ENCODE assay signal across 21 cellular contexts in the genomic region with DNA sequence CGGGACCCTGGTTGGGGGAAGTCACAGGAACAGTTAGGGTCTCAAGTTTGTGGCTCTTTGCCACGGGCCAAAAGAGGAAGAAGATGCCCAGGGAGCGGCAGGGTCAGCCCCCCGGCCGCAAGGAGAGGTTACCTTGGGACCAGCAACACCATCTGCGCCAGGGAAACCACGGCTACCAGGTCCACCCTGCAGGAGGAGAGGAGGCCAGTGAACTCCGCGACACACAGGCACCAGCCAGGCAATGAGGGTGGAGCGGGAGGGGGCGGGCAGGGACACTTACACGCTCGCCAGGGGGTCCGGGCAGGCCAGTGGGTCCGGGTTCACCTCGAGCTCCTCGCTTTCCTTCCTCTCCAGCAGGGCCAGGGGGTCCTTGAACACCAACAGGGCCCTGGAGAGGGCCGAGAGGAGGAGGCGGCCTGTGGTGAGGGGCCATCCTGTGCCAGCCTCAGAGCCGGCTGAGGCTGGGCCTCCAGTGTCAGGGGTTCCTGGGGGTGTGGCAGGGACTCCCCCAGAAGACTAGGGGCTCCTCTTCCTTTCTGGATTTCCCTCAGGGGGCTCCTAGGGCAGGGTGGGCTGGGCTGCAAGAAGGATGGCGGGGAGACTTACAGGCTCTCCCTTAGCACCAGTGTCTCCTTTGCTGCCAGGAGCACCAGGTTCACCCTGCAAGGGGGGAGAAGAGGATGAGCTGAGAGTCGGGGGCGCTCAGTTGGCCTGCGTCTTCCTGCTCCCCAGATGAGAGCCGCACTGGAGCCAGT. TPM values are rescaled to one million over a fixed set of nuclear protein-coding genes. Genes with fewer than 3 reads are reported as not detected.
DNase-seq lines count a peak whose midpoint lies in the region; ATAC-seq and TF ChIP-seq lines count a peak whose summit lies in the region.
"Had no signal": no experiment of that assay in that cellular context is flagged by ENCODE, and none has a peak within 500 bp of the region (broad histone marks: within the 10 kb centered on the region; RNA-seq: fewer than 3 reads in every experiment).

No MANE protein-coding gene starts in this region.

- WGBS in right cardiac atrium: 69% methylated on average over 25 of the region's 25 CpGs
- WGBS in sigmoid colon, 2 donors: 84 to 89% methylated on average over 25 of the region's 25 CpGs

- TF ChIP-seq EP300 in sigmoid colon (IDR thresholded peaks at IDR 0.05): no peak

- H3K4me3 ChIP-seq in right cardiac atrium (ENCODE audit: low read length): no peak overlapping the region
- H3K4me3 ChIP-seq in fibroblast of the aortic adventitia (ENCODE audit: low read depth, low read length): peak overlapping the region; percentile 73
- no peak overlapping the region for H3K4me3 ChIP-seq in sigmoid colon
- H3K4me3 ChIP-seq: MG63, spleen, upper lobe of left lung had no signal

- H3K27me3 ChIP-seq in right cardiac atrium (ENCODE audit: control insufficient read depth, insufficient read depth) (no peaks in the 10 kb centered on the region), sigmoid colon (no peaks in the 10 kb centered on the region)
- H3K27me3 ChIP-seq: MG63, upper lobe of left lung had no signal

- TF ChIP-seq CTCF in fibroblast of the aortic adventitia (IDR thresholded peaks at IDR 0.05; ENCODE audit: insufficient read depth, low read length) (no peak), sigmoid colon (IDR thresholded peaks at IDR 0.05) (no peak)

- no peak for TF ChIP-seq POLR2A in sigmoid colon (IDR thresholded peaks at IDR 0.05)

- DNase-seq in right cardiac atrium (peak in 2 of 3 donors; percentile 28 to 56), cardiac septum (ENCODE audit: low spot score) (no peak), fibroblast of the aortic adventitia (ENCODE audit: low read depth) (peak; percentile 40), sigmoid colon (no peak), COLO668 (lab: John Stamatoyannopoulos, UW; ENCODE audit: unreplicated experiment) (no peak), putamen (ENCODE audit: low spot score) (no peak), cerebellar cortex (ENCODE audit: low spot score) (no peak), left colon (no peak)
- DNase-seq: activated CD4-positive, alpha-beta memory T cell treated with anti-CD3 and anti-CD28 coated beads for 36 hours; activated naive CD4-positive, alpha-beta T cell treated with anti-CD3 and anti-CD28 coated beads, Interleukin-2, amount 50 U/mL, for 16 hours; activated T-cell treated with anti-CD3 and anti-CD28 coated beads, Interleukin-2, amount 50 U/mL, for 1 hour; effector CD4-positive, alpha-beta T cell; MG63; NCI-H187 treated with DMSO at 0.1 percent for 48 hours; NCI-H510A; occipital lobe; SHP77; spleen had no signal

- intact Hi-C loops in right cardiac atrium (cut with DNase I) (loop anchor here in 1 of 4 donors (10.0 kb wide), 1 partner anchor 60 kb away; the partner anchor contains the start of gene SAMD14), cardiac septum (cut with DNase I) (no loop called here), sigmoid colon (cut with DNase I) (no loop called here), left colon (cut with DNase I, micrococcal nuclease) (no loop called here)

- no peaks in the 10 kb centered on the region for H3K9me3 ChIP-seq in right cardiac atrium (ENCODE audit: control insufficient read depth, low read length)
- H3K9me3 ChIP-seq in sigmoid colon: no peaks in the 10 kb centered on the region
- H3K9me3 ChIP-seq: MG63, spleen, upper lobe of left lung had no signal

- H3K36me3 ChIP-seq in sigmoid colon: peaks cover 87 to 100% (median 90%) of the 10 kb centered on the region in 4 donors

- H3K27ac ChIP-seq in right cardiac atrium (ENCODE audit: low read length) (no peak overlapping the region), sigmoid colon (peak overlapping the region; percentile 24 to 99 (median 96))
- H3K27ac ChIP-seq: spleen, VCaP had no signal

- no peak for ATAC-seq in right cardiac atrium
- no peak for ATAC-seq in left colon
- ATAC-seq: stimulated activated memory B cell treated with anti-CD40 and anti-IgM and Interleukin-4, amounts not matched to agents 10 μg/mL and 1 μg/mL and 100 μg/mL, for 72 hours had no signal

- H3K4me1 ChIP-seq in right cardiac atrium (ENCODE audit: control insufficient read depth, insufficient read depth, low read length) (no peaks in the 10 kb centered on the region), sigmoid colon (peaks cover 0 to 97% (median 70%) of the 10 kb centered on the region in 4 donors)

RNA-seq across cellular contexts. Expression of gene COL1A1, which starts 6.8 kb away (rescaled TPM):
- total RNA-seq in right cardiac atrium (100 to 1,000 TPM in 1 of 4 donors, 10 to 100 TPM in 3; 58.4 to 138 (median 74.3) TPM), cardiac septum (142 TPM), fibroblast of the aortic adventitia (ENCODE audit: low replicate concordance) (2,633 and 16,513 TPM in 2 replicates), sigmoid colon (100 to 1,000 TPM in 1 of 4 donors, 10 to 100 TPM in 3; 43.6 to 459 (median 71.4) TPM), left colon (10 to 100 TPM; 33.5 to 91.9 TPM)
- polyA plus RNA-seq in right cardiac atrium (24.8 TPM), sigmoid colon (10 to 100 TPM in 2 of 3 donors, 1 to 10 TPM in 1; 7.8 to 96.7 (median 10.2) TPM)

RNA-seq across cellular contexts. Expression of gene SGCA, which starts 28.8 kb away (rescaled TPM):
- total RNA-seq in right cardiac atrium (100 to 1,000 TPM; 127 to 150 (median 133) TPM), cardiac septum (159 TPM), fibroblast of the aortic adventitia (ENCODE audit: low replicate concordance) (0.65 and 0.90 TPM in 2 replicates), sigmoid colon (10 to 100 TPM; 27.3 to 80.1 (median 56.1) TPM), left colon (1 to 10 TPM in 1 of 2 donors, under 1 TPM in 1; 0.31 to 4.7 TPM)
- polyA plus RNA-seq in right cardiac atrium (156 TPM), sigmoid colon (1 to 10 TPM; 2.5 to 7.2 (median 4.6) TPM)
- total RNA-seq: occipital lobe had no signal

RNA-seq across cellular contexts. Expression of gene PPP1R9B, which starts 44.1 kb away (rescaled TPM):
- total RNA-seq in right cardiac atrium: 10 to 100 TPM; 33.2 to 40.7 (median 36.1) TPM
- 26.5 TPM for polyA plus RNA-seq in right cardiac atrium
- 46.1 TPM for total RNA-seq in cardiac septum
- total RNA-seq in fibroblast of the aortic adventitia (ENCODE audit: low replicate concordance): 59.3 and 85.4 TPM in 2 replicates
- 10 to 100 TPM; 15.3 to 18.8 (median 16.8) TPM for total RNA-seq in sigmoid colon
- polyA plus RNA-seq in sigmoid colon: 10 to 100 TPM in 2 of 3 donors, 1 to 10 TPM in 1; 9.0 to 38.7 (median 10.9) TPM
- 10 to 100 TPM; 30.6 to 34.3 TPM for total RNA-seq in left colon

Comparison
In these comparisons a context has a peak if more than half of its experiments do, and no peak if none do; other contexts are left out.
1. DNase-seq: peak in right cardiac atrium (2 of 3) and fibroblast of the aortic adventitia (single experiment); none in cardiac septum (single experiment), sigmoid colon (single experiment), COLO668 (single experiment), putamen (single experiment), cerebellar cortex (single experiment) and left colon (0 of 2).
2. RNA of gene SGCA, which starts 28.8 kb away (total RNA-seq): 159 TPM in cardiac septum (single experiment), 127 to 150 TPM in right cardiac atrium and 27.3 to 80.1 TPM in sigmoid colon; 0.31 to 4.7 TPM in left colon and 0.65 to 0.90 TPM in fibroblast of the aortic adventitia; every median in the first group is over 4 times any median in the second.